ENCODE assay signal across 24 cellular contexts in genomic region chr11:119404872-119405271, GRCh38. TPM values are rescaled to one million over a fixed set of nuclear protein-coding genes. Genes with fewer than 3 reads are reported as not detected.
"Had no signal": no experiment of that assay in that cellular context is flagged by ENCODE, and none has a peak within 500 bp of the region (broad histone marks: within the 10 kb centered on the region; RNA-seq: fewer than 3 reads in every experiment).

No MANE protein-coding gene starts in this region.

- H3K9me3 Mint-ChIP-seq: effector memory CD8-positive, alpha-beta T cell had no signal

- H3K27ac ChIP-seq: adrenal gland, colonic mucosa, dorsolateral prefrontal cortex, esophagus muscularis mucosa, heart right ventricle, neutrophil, ovary, prostate gland, upper lobe of left lung, WERI-Rb-1 had no signal

- H3K27ac Mint-ChIP-seq: activated CD4-positive, alpha-beta T cell treated with anti-CD3 and anti-CD28 coated beads, Interleukin-2, amount 10 ng/mL, durations not matched to agents 7 days and 5 days; activated CD8-positive, alpha-beta T cell treated with anti-CD3 and anti-CD28 coated beads for 36 hours; activated naive CD4-positive, alpha-beta T cell treated with anti-CD3 and anti-CD28 coated beads, Interleukin-2, amount 50 U/mL, for 72 hours; effector memory CD8-positive, alpha-beta T cell; nephron; T-helper 2 cell treated with Interferon-gamma antibody and Interleukin-4, amounts not matched to agents 5 μg/mL and 100 μg/mL, for 36 hours had no signal

- H3K9me3 ChIP-seq: adrenal gland, colonic mucosa, prostate gland had no signal

- H3K4me3 Mint-ChIP-seq: activated CD4-positive, alpha-beta T cell treated with anti-CD3 and anti-CD28 coated beads, Interleukin-2, amount 10 ng/mL, durations not matched to agents 7 days and 5 days; activated CD8-positive, alpha-beta T cell treated with anti-CD3 and anti-CD28 coated beads for 36 hours; effector memory CD8-positive, alpha-beta T cell; nephron; T-helper 2 cell treated with Interferon-gamma antibody and Interleukin-4, amounts not matched to agents 5 μg/mL and 100 μg/mL, for 36 hours had no signal

- ATAC-seq: activated CD8-positive, alpha-beta T cell treated with anti-CD3 and anti-CD28 coated beads for 36 hours; activated naive CD4-positive, alpha-beta T cell treated with anti-CD3 and anti-CD28 coated beads, Interleukin-2, amount 50 U/mL, for 72 hours; effector memory CD8-positive, alpha-beta T cell; heart right ventricle; left cardiac atrium; stimulated activated naive CD8-positive, alpha-beta T cell treated with anti-CD3 and anti-CD28 coated beads, Interleukin-15, Interleukin-2, amounts not matched to agents 100 U/mL and 50 U/mL, for 24 hours had no signal

- DNase-seq: activated CD4-positive, alpha-beta T cell treated with anti-CD3 and anti-CD28 coated beads, Interleukin-2, amount 10 ng/mL, durations not matched to agents 7 days and 5 days; activated CD4-positive, CD25-positive, alpha-beta regulatory T cell treated with anti-CD3 and anti-CD28 coated beads, Interleukin-2, amount 50 U/mL, for 72 hours; activated CD8-positive, alpha-beta T cell treated with anti-CD3 and anti-CD28 coated beads for 36 hours; adrenal gland; colonic mucosa; dorsolateral prefrontal cortex; effector memory CD8-positive, alpha-beta T cell; heart right ventricle; islet precursor cell; left cardiac atrium; ovary; stimulated activated CD4-positive, alpha-beta T cell treated with anti-CD3 and anti-CD28 coated beads, Interleukin-4, amount 100 ng/mL, for 4 hours; stimulated activated naive CD8-positive, alpha-beta T cell treated with anti-CD3 and anti-CD28 coated beads, Interleukin-15, Interleukin-2, amounts not matched to agents 100 U/mL and 50 U/mL, for 24 hours; upper lobe of left lung; WERI-Rb-1 had no signal

- H3K36me3 ChIP-seq: adrenal gland, colonic mucosa, esophagus muscularis mucosa, heart right ventricle, neutrophil, ovary, prostate gland, upper lobe of left lung, WERI-Rb-1 had no signal

- H3K4me3 ChIP-seq: adrenal gland, colonic mucosa, dorsolateral prefrontal cortex, esophagus muscularis mucosa, heart right ventricle, ovary, prostate gland, upper lobe of left lung had no signal

- H3K4me1 Mint-ChIP-seq: activated CD4-positive, alpha-beta T cell treated with anti-CD3 and anti-CD28 coated beads, Interleukin-2, amount 10 ng/mL, durations not matched to agents 7 days and 5 days had no signal

- H3K27me3 ChIP-seq: adrenal gland, colonic mucosa, dorsolateral prefrontal cortex, esophagus muscularis mucosa, heart right ventricle, ovary, upper lobe of left lung had no signal

- H3K4me1 ChIP-seq: adrenal gland, colonic mucosa, esophagus muscularis mucosa, heart right ventricle, prostate gland, upper lobe of left lung had no signal

RNA-seq across cellular contexts. Expression of gene THY1, which starts 18.1 kb away (rescaled TPM):
- total RNA-seq: activated naive CD4-positive, alpha-beta T cell treated with anti-CD3 and anti-CD28 coated beads, Interleukin-2, amount 50 U/mL, for 72 hours had no signal

RNA-seq across cellular contexts. Expression of gene MFRP, which starts 58.4 kb away (rescaled TPM):
- total RNA-seq: activated CD4-positive, alpha-beta T cell treated with anti-CD3 and anti-CD28 coated beads, Interleukin-2, amount 10 ng/mL, durations not matched to agents 7 days and 5 days; activated CD8-positive, alpha-beta T cell treated with anti-CD3 and anti-CD28 coated beads for 36 hours; activated naive CD4-positive, alpha-beta T cell treated with anti-CD3 and anti-CD28 coated beads, Interleukin-2, amount 50 U/mL, for 72 hours; bronchial epithelial cell; colonic mucosa; heart right ventricle; left cardiac atrium; liver; prostate gland; subcutaneous adipose tissue; upper lobe of left lung had no signal
- polyA plus RNA-seq: adrenal gland, liver, ovary had no signal
